1 cellular context compared by ENCODE assay signal in the genomic region with DNA sequence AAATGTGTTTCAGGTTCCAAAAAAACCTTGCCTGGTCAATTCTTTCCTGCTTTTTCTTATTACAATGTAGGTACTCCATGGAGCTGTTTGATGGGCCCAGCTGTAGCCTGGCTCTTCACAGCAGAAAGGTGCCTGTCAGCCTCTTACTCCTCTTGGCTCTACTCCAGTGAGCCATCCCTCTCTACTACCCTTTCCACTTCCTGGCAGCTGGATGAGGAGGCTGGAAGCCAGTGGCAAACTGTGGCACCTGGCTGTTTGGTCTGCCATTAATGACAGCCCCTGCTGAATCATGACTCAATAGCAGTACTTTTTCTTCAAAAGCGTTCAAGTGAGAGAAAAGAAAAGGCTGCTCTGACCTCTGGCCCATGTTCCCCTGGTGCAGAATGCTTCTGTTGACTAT.
TF ChIP-seq lines count a peak whose summit lies in the region.

No MANE protein-coding gene starts in this region.

TF ChIP-seq in WTC11, 78 proteins besides CTCF, POLR2A, EP300 and RAD21 (continued from another document):
- TF ChIP-seq, protein P1, sequence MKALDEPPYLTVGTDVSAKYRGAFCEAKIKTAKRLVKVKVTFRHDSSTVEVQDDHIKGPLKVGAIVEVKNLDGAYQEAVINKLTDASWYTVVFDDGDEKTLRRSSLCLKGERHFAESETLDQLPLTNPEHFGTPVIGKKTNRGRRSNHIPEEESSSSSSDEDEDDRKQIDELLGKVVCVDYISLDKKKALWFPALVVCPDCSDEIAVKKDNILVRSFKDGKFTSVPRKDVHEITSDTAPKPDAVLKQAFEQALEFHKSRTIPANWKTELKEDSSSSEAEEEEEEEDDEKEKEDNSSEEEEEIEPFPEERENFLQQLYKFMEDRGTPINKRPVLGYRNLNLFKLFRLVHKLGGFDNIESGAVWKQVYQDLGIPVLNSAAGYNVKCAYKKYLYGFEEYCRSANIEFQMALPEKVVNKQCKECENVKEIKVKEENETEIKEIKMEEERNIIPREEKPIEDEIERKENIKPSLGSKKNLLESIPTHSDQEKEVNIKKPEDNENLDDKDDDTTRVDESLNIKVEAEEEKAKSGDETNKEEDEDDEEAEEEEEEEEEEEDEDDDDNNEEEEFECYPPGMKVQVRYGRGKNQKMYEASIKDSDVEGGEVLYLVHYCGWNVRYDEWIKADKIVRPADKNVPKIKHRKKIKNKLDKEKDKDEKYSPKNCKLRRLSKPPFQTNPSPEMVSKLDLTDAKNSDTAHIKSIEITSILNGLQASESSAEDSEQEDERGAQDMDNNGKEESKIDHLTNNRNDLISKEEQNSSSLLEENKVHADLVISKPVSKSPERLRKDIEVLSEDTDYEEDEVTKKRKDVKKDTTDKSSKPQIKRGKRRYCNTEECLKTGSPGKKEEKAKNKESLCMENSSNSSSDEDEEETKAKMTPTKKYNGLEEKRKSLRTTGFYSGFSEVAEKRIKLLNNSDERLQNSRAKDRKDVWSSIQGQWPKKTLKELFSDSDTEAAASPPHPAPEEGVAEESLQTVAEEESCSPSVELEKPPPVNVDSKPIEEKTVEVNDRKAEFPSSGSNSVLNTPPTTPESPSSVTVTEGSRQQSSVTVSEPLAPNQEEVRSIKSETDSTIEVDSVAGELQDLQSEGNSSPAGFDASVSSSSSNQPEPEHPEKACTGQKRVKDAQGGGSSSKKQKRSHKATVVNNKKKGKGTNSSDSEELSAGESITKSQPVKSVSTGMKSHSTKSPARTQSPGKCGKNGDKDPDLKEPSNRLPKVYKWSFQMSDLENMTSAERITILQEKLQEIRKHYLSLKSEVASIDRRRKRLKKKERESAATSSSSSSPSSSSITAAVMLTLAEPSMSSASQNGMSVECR (CRISPR knock-in tag; IDR thresholded peaks at IDR 0.05; ENCODE audit: borderline replicate concordance), result no peak
- TF ChIP-seq GABPB1 (CRISPR knock-in tag; IDR thresholded peaks at IDR 0.05) (no peak), NFATC4 (CRISPR knock-in tag; IDR thresholded peaks at IDR 0.05) (no peak), ZNF219 (CRISPR knock-in tag; IDR thresholded peaks at IDR 0.05; ENCODE audit: borderline replicate concordance) (no peak)
TF ChIP-seq in WTC11: peak in this region for 0.
